ENCODE assay signal across 10 cellular contexts in genomic region chr4:161419822-161420221, GRCh38.
A peak's percentile ranks its signal among the peaks of the same experiment; 100 is the strongest.
DNase-seq lines count a peak whose midpoint lies in the region; ATAC-seq lines count a peak whose summit lies in the region.
"Had no signal": no experiment of that assay in that cellular context is flagged by ENCODE, and none has a peak within 500 bp of the region (broad histone marks: within the 10 kb centered on the region; RNA-seq: fewer than 3 reads in every experiment).

No MANE protein-coding gene starts in this region.

- peaks cover 0 to 1% (median 0%) of the 10 kb centered on the region in 3 donors for H3K27me3 Mint-ChIP-seq in immature natural killer cell (ENCODE audit: low read depth in 3 of 3)

- DNase-seq in DMS153 treated with DMSO at 0.1 percent for 48 hours (lab: John Stamatoyannopoulos, UW; ENCODE audit: unreplicated experiment) (peak; percentile 7), SK-N-DZ (ENCODE audit: low spot score) (peak; percentile 15), left kidney (ENCODE audit: low read depth, low spot score) (peak; percentile 57), occipital lobe (lab: John Stamatoyannopoulos, UW) (no peak), immature natural killer cell (no peak), NCI-H1694 treated with DMSO at 0.1 percent for 48 hours (lab: John Stamatoyannopoulos, UW) (no peak)
- no peak for DNase-seq in stimulated activated CD8-positive, alpha-beta memory T cell treated with anti-CD3 and anti-CD28 coated beads, Interleukin-4, amount 100 ng/mL, for 48 hours
- DNase-seq: cortex of kidney had no signal

- H3K4me3 Mint-ChIP-seq in immature natural killer cell, result no peak overlapping the region
- H3K4me3 Mint-ChIP-seq: activated T-helper 1 cell treated with anti-CD3 and anti-CD28 coated beads, Interleukin-12 subunit alpha, Interleukin-12 subunit beta, Interleukin-2, Interleukin-4 antibody, amounts not matched to agents 30 ng/mL and 10 ng/mL and 1 ng/mL, durations not matched to agents 14 hours and 24 hours and 36 hours had no signal

- no peak overlapping the region for H3K27ac Mint-ChIP-seq in immature natural killer cell
- H3K27ac Mint-ChIP-seq: activated T-helper 1 cell treated with anti-CD3 and anti-CD28 coated beads, Interleukin-12 subunit alpha, Interleukin-12 subunit beta, Interleukin-2, Interleukin-4 antibody, amounts not matched to agents 30 ng/mL and 10 ng/mL and 1 ng/mL, durations not matched to agents 14 hours and 24 hours and 36 hours had no signal

- peaks cover 0 to 16% (median 7%) of the 10 kb centered on the region in 6 donors for H3K9me3 Mint-ChIP-seq in immature natural killer cell
- H3K9me3 Mint-ChIP-seq: activated T-helper 1 cell treated with anti-CD3 and anti-CD28 coated beads, Interleukin-12 subunit alpha, Interleukin-12 subunit beta, Interleukin-2, Interleukin-4 antibody, amounts not matched to agents 30 ng/mL and 10 ng/mL and 1 ng/mL, durations not matched to agents 14 hours and 24 hours and 36 hours had no signal

- ATAC-seq in HG02852 (IDR thresholded peaks at IDR 0.05; ENCODE audit: unreplicated experiment), result peak; percentile 52

- H3K4me1 Mint-ChIP-seq in immature natural killer cell, result no peaks in the 10 kb centered on the region

- no peaks in the 10 kb centered on the region for H3K36me3 Mint-ChIP-seq in immature natural killer cell

Comparison
In these comparisons a context has a peak if more than half of its experiments do, and no peak if none do; other contexts are left out.
1. DNase-seq: peak in DMS153 treated with DMSO at 0.1 percent for 48 hours (single experiment), SK-N-DZ (single experiment) and left kidney (single experiment); none in stimulated activated CD8-positive, alpha-beta memory T cell treated with anti-CD3 and anti-CD28 coated beads, Interleukin-4, amount 100 ng/mL, for 48 hours (single experiment), occipital lobe (single experiment), immature natural killer cell (0 of 3) and NCI-H1694 treated with DMSO at 0.1 percent for 48 hours (single experiment).